8 cellular contexts compared by ENCODE assay signal in the genomic region with DNA sequence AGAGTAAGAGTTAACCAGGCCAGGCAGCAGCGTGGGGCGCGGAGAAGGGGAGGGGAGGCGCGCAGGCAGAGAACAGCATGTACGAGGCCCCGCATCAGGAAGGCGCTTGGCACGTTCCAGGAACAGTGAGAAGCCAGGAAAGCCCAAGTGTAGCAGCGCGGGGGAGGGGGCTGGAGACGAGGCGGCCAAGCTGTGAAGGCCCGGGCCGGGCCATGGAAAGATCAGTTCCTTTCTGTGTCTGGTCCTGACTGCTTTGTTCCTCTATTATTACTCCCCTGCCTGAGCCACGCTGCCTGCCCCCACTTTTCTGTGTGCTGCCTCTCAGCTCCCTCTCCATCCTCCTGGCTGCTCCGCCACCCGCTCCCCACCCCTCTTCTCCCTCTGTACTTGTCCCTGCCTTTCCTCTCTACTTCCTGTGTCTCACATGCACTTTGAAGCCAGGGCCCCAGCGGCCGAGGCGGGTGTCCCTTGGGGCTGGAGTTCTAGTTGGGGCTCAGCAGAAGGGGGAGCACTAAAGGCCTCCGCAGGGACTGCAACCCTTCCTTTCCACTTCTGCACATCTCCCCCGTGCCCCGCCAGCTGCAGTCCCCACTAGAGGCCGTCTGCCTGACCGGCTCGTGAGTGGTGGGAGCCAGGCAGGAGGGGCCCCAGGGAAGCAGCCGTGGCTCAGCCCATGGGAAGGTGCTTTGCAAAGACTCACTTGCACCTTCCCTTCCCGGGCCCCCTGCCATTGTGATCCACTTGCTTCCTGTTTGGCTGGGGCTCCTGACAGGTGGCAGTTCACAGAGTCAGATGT.
DNase-seq lines count a peak whose midpoint lies in the region; ATAC-seq, FAIRE-seq and TF ChIP-seq lines count a peak whose summit lies in the region.

No MANE protein-coding gene starts in this region.

- no peaks in the 10 kb centered on the region for H3K36me3 ChIP-seq in HUES64 (ENCODE audit: insufficient read depth, low read length)
- H3K36me3 ChIP-seq in smooth muscle cell (ENCODE audit: low read depth) = no peaks in the 10 kb centered on the region

- TF ChIP-seq CTCF in cardiac fibroblast (IDR thresholded peaks at IDR 0.05; ENCODE audit: low read depth, low read length) = no peak
- TF ChIP-seq CTCF in smooth muscle cell (IDR thresholded peaks at IDR 0.05; ENCODE audit: borderline replicate concordance, insufficient read depth, poor library complexity, severe bottlenecking) = no peak

- no peak for FAIRE-seq in RCC 7860 (lab: Jason Lieb, UNC)

- H3K9me3 ChIP-seq in HUES64 (ENCODE audit: insufficient read depth, low read depth, low read length) (no peaks in the 10 kb centered on the region), smooth muscle cell (replicated peaks; ENCODE audit: low read depth) (no peaks in the 10 kb centered on the region)

- H3K4me1 ChIP-seq in HUES64 (ENCODE audit: insufficient read depth, low read length) (peaks cover 6% of the 10 kb centered on the region; the same call in 1 of the 2 replicates), smooth muscle cell (ENCODE audit: low read depth) (peaks cover 9% of the 10 kb centered on the region)

- no peak overlapping the region for H3K4me3 ChIP-seq in HUES64 (ENCODE audit: low read length)
- peak overlapping the region in 1 of 2 donors; percentile 10 for H3K4me3 ChIP-seq in cardiac fibroblast (replicated peaks in 1 of 2; ENCODE audit: low read depth in 2 of 2, low read length in 2 of 2)
- peak overlapping the region; percentile 3 for H3K4me3 ChIP-seq in smooth muscle cell

- no peaks in the 10 kb centered on the region for H3K79me2 ChIP-seq in smooth muscle cell (ENCODE audit: low read depth)

- no peak for ATAC-seq in HG02852 (IDR thresholded peaks at IDR 0.05; ENCODE audit: unreplicated experiment)

- no peak overlapping the region for H2AFZ ChIP-seq in smooth muscle cell (ENCODE audit: low read depth)

- H3K4me2 ChIP-seq in smooth muscle cell = peak overlapping the region; percentile 48

- DNase-seq in cardiac fibroblast (ENCODE audit: low read depth in 2 of 2) (peak; percentile 80 to 92), iPS-NIHi11 (ENCODE audit: low spot score) (peak; percentile 80), smooth muscle cell (lab: John Stamatoyannopoulos, UW; ENCODE audit: unreplicated experiment) (no peak), RCC 7860 (ENCODE audit: low spot score) (no peak), COR-L47 (lab: John Stamatoyannopoulos, UW) (no peak)
- no peak for DNase-seq in activated CD8-positive, alpha-beta memory T cell treated with anti-CD3 and anti-CD28 coated beads for 24 hours

- WGBS in HUES64 = 44% methylated on average over 29 of the region's 29 CpGs
- 55% methylated on average over 29 of the region's 29 CpGs for WGBS in smooth muscle cell (ENCODE audit: low lambda C conversion rate)

- H3F3A ChIP-seq in smooth muscle cell (ENCODE audit: low read depth) = no peaks in the 10 kb centered on the region

- H3K27me3 ChIP-seq in HUES64 (ENCODE audit: insufficient read depth, low read length) = no peaks in the 10 kb centered on the region
- no peaks in the 10 kb centered on the region for H3K27me3 ChIP-seq in smooth muscle cell (ENCODE audit: low read depth)

- 0 out of 2 replicates have a peak overlapping the region, but pooled peaks have one; percentile 13 for H3K27ac ChIP-seq in HUES64 (ENCODE audit: low read depth, low read length)
- no peak overlapping the region for H3K27ac ChIP-seq in smooth muscle cell (ENCODE audit: low read depth)

- peaks cover 4% of the 10 kb centered on the region for H4K20me1 ChIP-seq in smooth muscle cell (ENCODE audit: low read depth)

- H3K9ac ChIP-seq in HUES64 (ENCODE audit: low read depth, low read length) (no peak overlapping the region), smooth muscle cell (ENCODE audit: low read depth) (no peak overlapping the region)

Comparison
In these comparisons a context has a peak if more than half of its experiments do, and no peak if none do; other contexts are left out.
1. DNase-seq: peak in cardiac fibroblast (2 of 2) and iPS-NIHi11 (single experiment); none in smooth muscle cell (single experiment), RCC 7860 (single experiment), COR-L47 (single experiment) and activated CD8-positive, alpha-beta memory T cell treated with anti-CD3 and anti-CD28 coated beads for 24 hours (single experiment).